In the genomic region with DNA sequence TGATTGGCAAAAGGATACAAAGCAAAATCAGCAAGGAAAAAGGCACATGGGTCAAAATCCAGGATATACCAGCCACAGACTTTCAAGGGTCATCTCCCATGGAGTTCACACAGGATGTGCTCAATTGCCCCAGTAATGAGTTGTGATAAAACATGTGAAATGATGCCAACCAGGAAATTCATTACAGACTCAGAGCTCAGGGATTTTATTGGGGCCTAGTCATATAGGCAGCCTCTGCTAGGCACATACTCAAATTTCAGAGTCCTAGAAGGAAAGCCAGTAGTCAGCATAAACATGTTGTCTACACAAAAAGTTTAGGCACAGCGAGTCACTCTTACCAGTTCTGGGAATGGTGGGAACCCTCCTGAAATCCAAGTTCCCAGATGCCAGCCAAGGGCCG, we compare ENCODE assay signal across 17 cellular contexts.
DNase-seq lines count a peak whose midpoint lies in the region; ATAC-seq and TF ChIP-seq lines count a peak whose summit lies in the region.
"Had no signal": no experiment of that assay in that cellular context is flagged by ENCODE, and none has a peak within 500 bp of the region (broad histone marks: within the 10 kb centered on the region; RNA-seq: fewer than 3 reads in every experiment).

No MANE protein-coding gene starts in this region.

- ATAC-seq in IMR-90 (ENCODE audit: low read depth) (peak; percentile 81), left colon (peak; percentile 91)
- ATAC-seq: activated T-cell treated with anti-CD3 and anti-CD28 coated beads, Interleukin-2, amount 50 U/mL, for 4 hours; CD8-positive, alpha-beta T cell; lower lobe of right lung had no signal

- no TSS peak for BruUV-seq in IMR-90 (replicated peaks; lab: Mats Ljungman, UMichigan)

- DNase-seq in Caki2 (ENCODE audit: low read depth) (peak; percentile 61), IMR-90 (peak; percentile 71), cardiac fibroblast (ENCODE audit: low read depth in 2 of 2) (peak; percentile 37 to 44), left colon (peak in 1 of 2 donors; percentile 9), GOT3 (lab: John Stamatoyannopoulos, UW) (no peak), T-helper 2 cell (no peak), DMS 273 treated with DMSO at 0.1 percent for 48 hours (lab: John Stamatoyannopoulos, UW) (no peak), SK-N-DZ (ENCODE audit: low spot score) (no peak)
- DNase-seq: activated CD4-positive, alpha-beta T cell treated with anti-CD3 and anti-CD28 coated beads, Interleukin-2, amount 10 ng/mL, durations not matched to agents 24 days and 14 days; activated T-cell treated with anti-CD3 and anti-CD28 coated beads, Interleukin-2, amount 50 U/mL, for 4 hours; aorta; CD8-positive, alpha-beta T cell; effector CD4-positive, alpha-beta T cell; lower lobe of right lung; OCI-M1; T-helper 1 cell had no signal

- intact Hi-C loops in IMR-90 (cut with micrococcal nuclease) (no loop called here), left colon (cut with DNase I, micrococcal nuclease) (loop anchor here in 1 of 2 donors (5.0 kb wide), 1 partner anchor 168 kb away; no protein-coding TSS in a partner anchor)

- no peak for TF ChIP-seq POLR2A in IMR-90 (IDR thresholded peaks at IDR 0.05; ENCODE audit: low read depth, low read length)

- no peak for TF ChIP-seq RAD21 in IMR-90 (IDR thresholded peaks at IDR 0.05; ENCODE audit: low read length)

- peak overlapping the region in 1 of 2 experiments; percentile 47; a peak in 2 of 4 replicates for H4K8ac ChIP-seq in IMR-90 (ENCODE audit: low read depth in 2 of 2, low read length in 2 of 2)

- no peak overlapping the region for H3K9ac ChIP-seq in IMR-90 (ENCODE audit: low read depth, low read length)
- H3K9ac ChIP-seq: neural progenitor cell had no signal

- dilution Hi-C loops in IMR-90 (cut with HindIII; ENCODE audit: low sequenced_read_pairs, unreplicated experiment): no loop called here

- peak overlapping the region; percentile 12 for H2BK5ac ChIP-seq in IMR-90 (ENCODE audit: low read depth, low read length, poor library complexity, severe bottlenecking)

- WGBS in IMR-90 (ENCODE audit: extremely low coverage in 2 of 2, insufficient read length in 1 of 2), 2 experiments: no CpG with 5 or more reads among the region's 2 CpGs

- no peak overlapping the region; the same call in 1 of the 2 replicates for H2BK20ac ChIP-seq in IMR-90 (ENCODE audit: low read depth, low read length)

- no peak overlapping the region for H2AFZ ChIP-seq in IMR-90 (replicated peaks; ENCODE audit: low read length, poor library complexity)
- H2AFZ ChIP-seq: neural progenitor cell had no signal

- H3K56ac ChIP-seq in IMR-90 (ENCODE audit: extremely low read depth, insufficient read depth, low read length): no peak overlapping the region

- H3K4me3 ChIP-seq in IMR-90 (ENCODE audit: insufficient read depth, low read depth, low read length): no peak overlapping the region
- H3K4me3 ChIP-seq in cardiac fibroblast (replicated peaks in 1 of 2; ENCODE audit: low read depth in 2 of 2, low read length in 2 of 2): no peak overlapping the region
- H3K4me3 ChIP-seq: lower lobe of right lung, neural progenitor cell had no signal

- H2BK15ac ChIP-seq in IMR-90 (ENCODE audit: low read depth, low read length): no peak overlapping the region

- TF ChIP-seq CTCF in IMR-90 (conservative IDR thresholded peaks at IDR 0.05; ENCODE audit: low read depth, low read length) (no peak), cardiac fibroblast (IDR thresholded peaks at IDR 0.05; ENCODE audit: low read depth, low read length) (no peak)

- no peaks in the 10 kb centered on the region for H3K27me3 ChIP-seq in IMR-90 (ENCODE audit: control insufficient read depth, insufficient read depth, low read length)
- H3K27me3 ChIP-seq: neural progenitor cell had no signal

- CTCF ChIA-PET in IMR-90 (lab: Yijun Ruan, JAX): no interaction called here

- no peak overlapping the region for H3K4me2 ChIP-seq in IMR-90 (ENCODE audit: low read depth, low read length)
- H3K4me2 ChIP-seq: neural progenitor cell had no signal

- 0 out of 2 replicates have a peak, but pooled peaks cover 4% of the 10 kb centered on the region for H3K9me1 ChIP-seq in IMR-90 (ENCODE audit: insufficient read depth, low read length)

- no peaks in the 10 kb centered on the region for H4K20me1 ChIP-seq in IMR-90 (ENCODE audit: insufficient read depth, low read length)

- H3K14ac ChIP-seq in IMR-90 (replicated peaks; ENCODE audit: low read depth, low read length): 0 out of 2 replicates have a peak overlapping the region, but pooled peaks have one; percentile 11

- H2AK9ac ChIP-seq in IMR-90 (replicated peaks; ENCODE audit: low read depth, low read length, poor library complexity): no peak overlapping the region

- in situ Hi-C loops in Caki2 (cut with HindIII; ENCODE audit: low pct_unique_long_range_greater_than_20kb, low sequenced_read_pairs) (no loop called here), IMR-90 (cut with MboI; ENCODE audit: low sequenced_read_pairs) (no loop called here)

- H3K4me1 ChIP-seq in IMR-90 (ENCODE audit: control insufficient read depth, insufficient read depth, low read length): peaks cover 5% of the 10 kb centered on the region; the same call in 1 of the 2 replicates
- H3K4me1 ChIP-seq: neural progenitor cell had no signal

- H2BK120ac ChIP-seq in IMR-90 (ENCODE audit: low read depth, low read length): peak overlapping the region; percentile 28; the same call in 1 of the 2 replicates

- H3K4ac ChIP-seq in IMR-90 (ENCODE audit: low read depth, low read length): no peak overlapping the region

- no peaks in the 10 kb centered on the region for H3K36me3 ChIP-seq in IMR-90 (ENCODE audit: control insufficient read depth, insufficient read depth, low read length)
- H3K36me3 ChIP-seq: lower lobe of right lung, neural progenitor cell had no signal

- peak overlapping the region; percentile 61; the same call in 1 of the 2 replicates for H4K5ac ChIP-seq in IMR-90 (ENCODE audit: low read depth, low read length)

- no peak overlapping the region for H3K23ac ChIP-seq in IMR-90 (ENCODE audit: low read depth, low read length)

- POLR2A ChIA-PET in IMR-90 (lab: Charles Lee; ENCODE audit: unreplicated experiment): no interaction called here

- no peaks in the 10 kb centered on the region for H3K79me1 ChIP-seq in IMR-90 (ENCODE audit: low read depth in 1 of 2, low read length in 2 of 2)

- H3K27ac ChIP-seq in IMR-90 (ENCODE audit: insufficient read depth, low read length): no peak overlapping the region
- H3K27ac ChIP-seq: lower lobe of right lung, neural progenitor cell had no signal

- H4K91ac ChIP-seq in IMR-90 (ENCODE audit: insufficient read depth, low read depth, low read length): no peak overlapping the region

- H2AK5ac ChIP-seq in IMR-90 (ENCODE audit: low read depth, low read length): no peak overlapping the region

- no peaks in the 10 kb centered on the region for H3K9me3 ChIP-seq in IMR-90 (ENCODE audit: control insufficient read depth, insufficient read depth, low read length)
- H3K9me3 ChIP-seq: lower lobe of right lung had no signal

- 0 out of 2 replicates have a peak overlapping the region, but pooled peaks have one; percentile 26 for H3K18ac ChIP-seq in IMR-90 (ENCODE audit: low read depth, low read length)

TF ChIP-seq in IMR-90, 13 proteins besides CTCF, POLR2A, EP300 and RAD21:
- TF ChIP-seq MAFK (IDR thresholded peaks at IDR 0.05; ENCODE audit: low read depth, low read length): peak; percentile 64
- TF ChIP-seq MXI1 (IDR thresholded peaks at IDR 0.05; ENCODE audit: borderline replicate concordance, low read depth, low read length): no peak
TF ChIP-seq in IMR-90: peak in this region for 1.

Comparison
In these comparisons a context has a peak if more than half of its experiments do, and no peak if none do; other contexts are left out.
1. DNase-seq: peak in Caki2 (single experiment), IMR-90 (single experiment) and cardiac fibroblast (2 of 2); none in GOT3 (single experiment), T-helper 2 cell (0 of 5), DMS 273 treated with DMSO at 0.1 percent for 48 hours (single experiment) and SK-N-DZ (single experiment).